ENCODE assay signal across 33 cellular contexts in genomic region chr10:22719406-22720042, GRCh38.
"Had no signal": no experiment of that assay in that cellular context is flagged by ENCODE, and none has a peak within 500 bp of the region (broad histone marks: within the 10 kb centered on the region; RNA-seq: fewer than 3 reads in every experiment).

No MANE protein-coding gene starts in this region.

- H3K36me3 ChIP-seq: adrenal gland, colonic mucosa, esophagus squamous epithelium, left lung, lower lobe of right lung, neural progenitor cell, sigmoid colon, tibial nerve, WERI-Rb-1 had no signal

- H3K27me3 ChIP-seq: adrenal gland, body of pancreas, colonic mucosa, esophagus squamous epithelium, left lung, sigmoid colon, tibial nerve had no signal

- H3K9me3 ChIP-seq: adrenal gland, body of pancreas, colonic mucosa, esophagus squamous epithelium, left lung, lower lobe of right lung, psoas muscle, sigmoid colon, tibial nerve had no signal

- H3K9me3 Mint-ChIP-seq: activated CD4-positive, alpha-beta memory T cell treated with anti-CD3 and anti-CD28 coated beads, Interleukin-2, amount 10 ng/mL, durations not matched to agents 7 days and 5 days; activated naive CD4-positive, alpha-beta T cell treated with anti-CD3 and anti-CD28 coated beads, Interleukin-2, amount 50 U/mL, for 72 hours; activated T-cell treated with anti-CD3 and anti-CD28 coated beads, Interleukin-2, amount 50 U/mL, for 4 hours; activated T-helper 17 cell treated with anti-CD3 and anti-CD28 coated beads, Interleukin-2, amount 50 U/mL, for 72 hours; natural killer cell; neural progenitor cell had no signal

- H3K27me3 Mint-ChIP-seq: activated CD4-positive, alpha-beta memory T cell treated with anti-CD3 and anti-CD28 coated beads, Interleukin-2, amount 10 ng/mL, durations not matched to agents 7 days and 5 days; activated T-helper 17 cell treated with anti-CD3 and anti-CD28 coated beads, Interleukin-2, amount 50 U/mL, for 72 hours had no signal

- H3K4me2 ChIP-seq: neural progenitor cell had no signal

- H3K4me1 ChIP-seq: neural progenitor cell, parathyroid adenoma had no signal

- H3K36me3 Mint-ChIP-seq: activated naive CD4-positive, alpha-beta T cell treated with anti-CD3 and anti-CD28 coated beads, Interleukin-2, amount 50 U/mL, for 72 hours; natural killer cell had no signal

- FAIRE-seq: endometrium, TTC549 had no signal

- H3K4me3 ChIP-seq: adrenal gland, body of pancreas, colonic mucosa, esophagus squamous epithelium, left lung, lower lobe of right lung, neural progenitor cell, psoas muscle, sigmoid colon, tibial nerve had no signal

- H3K79me2 ChIP-seq: parathyroid adenoma had no signal

- DNase-seq: activated CD4-positive, alpha-beta memory T cell treated with anti-CD3 and anti-CD28 coated beads, Interleukin-2, amount 10 ng/mL, durations not matched to agents 7 days and 5 days; activated CD4-positive, alpha-beta T cell treated with anti-CD3 and anti-CD28 coated beads for 48 hours; activated CD8-positive, alpha-beta memory T cell treated with anti-CD3 and anti-CD28 coated beads, Interleukin-2, amount 50 U/mL, for 48 hours; activated gamma-delta T cell treated with Interleukin-2 at 50 U/mL for 16 hours; activated T-cell treated with anti-CD3 and anti-CD28 coated beads, Interleukin-2, amount 50 U/mL, for 4 hours; aorta; body of pancreas; cerebellar nuclear complex; colonic mucosa; effector CD8-positive, alpha-beta T cell; esophagus squamous epithelium; foreskin melanocyte; kidney glomerular epithelial cell; left lung; lower lobe of right lung; mesenchymal stem cell; natural killer cell; occipital lobe; sigmoid colon; stimulated activated naive CD4-positive, alpha-beta T cell treated with Interleukin-2 at 50 U/mL for 16 hours; T-helper 9 cell; WERI-Rb-1 had no signal

- H3K27ac Mint-ChIP-seq: activated CD4-positive, alpha-beta memory T cell treated with anti-CD3 and anti-CD28 coated beads, Interleukin-2, amount 10 ng/mL, durations not matched to agents 7 days and 5 days; activated naive CD4-positive, alpha-beta T cell treated with anti-CD3 and anti-CD28 coated beads, Interleukin-2, amount 50 U/mL, for 72 hours; activated T-helper 17 cell treated with anti-CD3 and anti-CD28 coated beads, Interleukin-2, amount 50 U/mL, for 72 hours; natural killer cell; neural progenitor cell had no signal

- H2AFZ ChIP-seq: neural progenitor cell, parathyroid adenoma had no signal

- ATAC-seq: activated CD4-positive, CD25-positive, alpha-beta regulatory T cell treated with anti-CD3 and anti-CD28 coated beads, Interleukin-2, amount 50 U/mL, for 24 hours; activated naive CD4-positive, alpha-beta T cell treated with anti-CD3 and anti-CD28 coated beads, Interleukin-2, amount 50 U/mL, for 72 hours; activated T-cell treated with anti-CD3 and anti-CD28 coated beads, Interleukin-2, amount 50 U/mL, for 4 hours; activated T-helper 17 cell treated with anti-CD3 and anti-CD28 coated beads, Interleukin-2, amount 50 U/mL, for 72 hours; body of pancreas; left lung; lower lobe of right lung; natural killer cell had no signal

- H3K27ac ChIP-seq: adrenal gland, body of pancreas, colonic mucosa, epithelial cell of prostate, esophagus squamous epithelium, left lung, lower lobe of right lung, neural progenitor cell, parathyroid adenoma, psoas muscle, sigmoid colon, tibial nerve, WERI-Rb-1 had no signal

- H3K4me3 Mint-ChIP-seq: activated CD4-positive, alpha-beta memory T cell treated with anti-CD3 and anti-CD28 coated beads, Interleukin-2, amount 10 ng/mL, durations not matched to agents 7 days and 5 days; activated T-cell treated with anti-CD3 and anti-CD28 coated beads, Interleukin-2, amount 50 U/mL, for 4 hours; activated T-helper 17 cell treated with anti-CD3 and anti-CD28 coated beads, Interleukin-2, amount 50 U/mL, for 72 hours; natural killer cell; neural progenitor cell had no signal

- H3K9ac ChIP-seq: neural progenitor cell, parathyroid adenoma had no signal
